17 cellular contexts compared by ENCODE assay signal in genomic region chrX:38600089-38600755, GRCh38. TPM values are rescaled to one million over a fixed set of nuclear protein-coding genes. Genes with fewer than 3 reads are reported as not detected.
DNase-seq lines count a peak whose midpoint lies in the region; ATAC-seq and TF ChIP-seq lines count a peak whose summit lies in the region.
"Had no signal": no experiment of that assay in that cellular context is flagged by ENCODE, and none has a peak within 500 bp of the region (broad histone marks: within the 10 kb centered on the region; RNA-seq: fewer than 3 reads in every experiment).

No MANE protein-coding gene starts in this region.

- H3K4me3 Mint-ChIP-seq in endothelial cell (ENCODE audit: unreplicated experiment): no peak overlapping the region
- H3K4me3 Mint-ChIP-seq in neural crest cell: no peak overlapping the region

- no peak for TF ChIP-seq POLR2A in prostate gland (IDR thresholded peaks at IDR 0.05)

- H3K27ac Mint-ChIP-seq in endothelial cell (ENCODE audit: unreplicated experiment) (peak overlapping the region; percentile 92), neural crest cell (ENCODE audit: unreplicated experiment) (peak overlapping the region; percentile 82)

- H3K27me3 Mint-ChIP-seq in endothelial cell (ENCODE audit: unreplicated experiment) (no peaks in the 10 kb centered on the region), neural crest cell (ENCODE audit: low read depth) (no peaks in the 10 kb centered on the region)

- H3K36me3 ChIP-seq in prostate gland: no peaks in the 10 kb centered on the region

- peak; percentile 50 to 68 for ATAC-seq in left cardiac atrium
- no peak for ATAC-seq in left ventricle myocardium superior
- ATAC-seq: A549, PC-3 had no signal

- H3K27me3 ChIP-seq in prostate gland (replicated peaks; ENCODE audit: insufficient read depth): no peaks in the 10 kb centered on the region

- TF ChIP-seq CTCF in endothelial cell (IDR thresholded peaks at IDR 0.05; ENCODE audit: unreplicated experiment) (no peak), neural crest cell (conservative IDR thresholded peaks at IDR 0.05) (no peak), prostate gland (IDR thresholded peaks at IDR 0.05) (no peak)

- H3K4me1 Mint-ChIP-seq in endothelial cell (ENCODE audit: unreplicated experiment): peaks cover 4% of the 10 kb centered on the region
- peaks cover 15% of the 10 kb centered on the region for H3K4me1 Mint-ChIP-seq in neural crest cell

- WGBS in prostate gland: 31% methylated on average over 3 of the region's 3 CpGs

- H3K4me1 ChIP-seq in prostate gland (replicated peaks): no peaks in the 10 kb centered on the region
- H3K4me1 ChIP-seq: A549 had no signal

- intact Hi-C loops in left cardiac atrium (cut with DNase I) (no loop called here), left ventricle myocardium superior (cut with micrococcal nuclease) (no loop called here), prostate gland (cut with DNase I) (no loop called here)

- no peak for DNase-seq in left cardiac atrium
- no peak for DNase-seq in left ventricle myocardium superior
- no peak for DNase-seq in endothelial cell (ENCODE audit: low spot score)
- DNase-seq in neural crest cell (ENCODE audit: low read depth, low spot score): no peak
- DNase-seq in superior temporal gyrus (ENCODE audit: extremely low spot score): peak; percentile 21
- DNase-seq in prostate gland (ENCODE audit: low spot score): no peak
- DNase-seq in retina: no peak
- no peak for DNase-seq in activated CD4-positive, alpha-beta T cell treated with anti-CD3 and anti-CD28 coated beads for 1 hour
- DNase-seq: COR-L47; MV-4-11; NCI-H187 treated with DMSO at 0.1 percent for 48 hours; NCI-H2171 treated with DMSO at 0.1 percent for 48 hours; NCI-H446 treated with DMSO at 0.1 percent for 48 hours; NK-92 treated with Interleukin-12 subunit alpha and Interleukin-12 subunit beta, amount 100 ng/mL, for 24 hours; PC-3 had no signal

- H3K36me3 Mint-ChIP-seq in endothelial cell (ENCODE audit: low read depth, unreplicated experiment) (no peaks in the 10 kb centered on the region), neural crest cell (ENCODE audit: low read depth) (no peaks in the 10 kb centered on the region)

- H3K4me3 ChIP-seq in prostate gland: no peak overlapping the region
- H3K4me3 ChIP-seq: A549 had no signal

- H3K9me3 Mint-ChIP-seq in endothelial cell (ENCODE audit: unreplicated experiment): no peaks in the 10 kb centered on the region
- H3K9me3 Mint-ChIP-seq in neural crest cell: peaks cover 9% of the 10 kb centered on the region

- H3K9me3 ChIP-seq in prostate gland: no peaks in the 10 kb centered on the region
- H3K9me3 ChIP-seq: A549 had no signal

- H3K27ac ChIP-seq in prostate gland: no peak overlapping the region
- H3K27ac ChIP-seq: A549, RWPE1 had no signal

RNA-seq across cellular contexts. Expression of gene TSPAN7, which starts 38.9 kb away (rescaled TPM):
- total RNA-seq in left cardiac atrium (10 to 100 TPM; 73.0 to 96.3 TPM), left ventricle myocardium superior (20.0 TPM), endothelial cell (ENCODE audit: unreplicated experiment) (12.4 TPM), neural crest cell (9.1 and 9.7 TPM in 2 replicates), prostate gland (10 to 100 TPM; 11.4 to 16.4 TPM)
- total RNA-seq: PC-3 had no signal
